2 cellular contexts compared by ENCODE assay signal in the genomic region with DNA sequence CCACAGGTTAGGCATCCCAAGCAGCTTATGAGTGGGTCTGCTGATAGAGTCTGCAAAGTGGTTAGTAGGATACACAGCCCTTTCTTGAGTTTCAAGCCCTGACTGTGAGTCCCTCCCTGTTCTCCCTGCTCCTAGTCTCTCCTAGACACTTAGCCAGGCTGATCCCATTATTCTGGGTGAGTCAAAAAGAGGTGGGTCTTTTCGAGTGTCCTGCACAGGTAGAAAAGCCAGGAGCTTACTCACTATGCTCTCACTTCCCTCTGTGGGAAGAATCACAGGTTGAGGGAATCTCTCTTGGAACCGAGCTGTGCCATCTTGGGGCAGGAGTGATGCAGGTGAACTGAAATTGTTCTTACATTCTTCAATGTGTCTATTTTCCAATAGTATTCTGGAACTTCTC.
TF ChIP-seq lines count a peak whose summit lies in the region.

No MANE protein-coding gene starts in this region.

TF ChIP-seq in liver, 16 proteins besides CTCF, POLR2A, EP300 and RAD21:
- no peak for TF ChIP-seq JUND (IDR thresholded peaks at IDR 0.05)
- TF ChIP-seq REST (IDR thresholded peaks at IDR 0.05), result no peak
- no peak for TF ChIP-seq EGR1 (IDR thresholded peaks at IDR 0.05; ENCODE audit: low read depth in 2 of 2)
- no peak for TF ChIP-seq FOXA1 (IDR thresholded peaks at IDR 0.05)
- TF ChIP-seq SP1 (IDR thresholded peaks at IDR 0.05), result no peak
- TF ChIP-seq HNF4G (IDR thresholded peaks at IDR 0.05), result no peak
- no peak for TF ChIP-seq MAX (IDR thresholded peaks at IDR 0.05)
- no peak for TF ChIP-seq TAF1 (conservative IDR thresholded peaks at IDR 0.05)

TF ChIP-seq in HepG2, 621 proteins besides CTCF, POLR2A, EP300 and RAD21:
- TF ChIP-seq ISX (CRISPR knock-in tag; conservative IDR thresholded peaks at IDR 0.05) (no peak), TRIM24 (CRISPR knock-in tag; IDR thresholded peaks at IDR 0.05) (no peak), KAT2B (IDR thresholded peaks at IDR 0.05; ENCODE audit: borderline replicate concordance, low read depth, low read length) (no peak)
TF ChIP-seq in HepG2: peak in this region for 0.
